13 cellular contexts compared by ENCODE assay signal in genomic region chr10:12200850-12201249, GRCh38. TPM values are rescaled to one million over a fixed set of nuclear protein-coding genes. Genes with fewer than 3 reads are reported as not detected.
DNase-seq lines count a peak whose midpoint lies in the region; ATAC-seq and TF ChIP-seq lines count a peak whose summit lies in the region.
"Had no signal": no experiment of that assay in that cellular context is flagged by ENCODE, and none has a peak within 500 bp of the region (broad histone marks: within the 10 kb centered on the region; RNA-seq: fewer than 3 reads in every experiment).

No MANE protein-coding gene starts in this region.

- peaks cover 59% of the 10 kb centered on the region for H3K36me3 Mint-ChIP-seq in activated CD4-positive, alpha-beta T cell treated with anti-CD3 and anti-CD28 coated beads, Interleukin-2, amount 10 ng/mL, durations not matched to agents 24 days and 14 days (ENCODE audit: low read depth)
- H3K36me3 Mint-ChIP-seq in stimulated activated naive CD8-positive, alpha-beta T cell treated with anti-CD3 and anti-CD28 coated beads, Interleukin-15, Interleukin-2, amounts not matched to agents 100 ng/mL and 50 ng/mL, for 24 hours (ENCODE audit: low read depth): peaks cover 75% of the 10 kb centered on the region
- H3K36me3 Mint-ChIP-seq in central memory CD8-positive, alpha-beta T cell (ENCODE audit: insufficient read depth): peaks cover 43% of the 10 kb centered on the region

- peak overlapping the region; percentile 31 for H3K4me3 Mint-ChIP-seq in activated CD4-positive, alpha-beta T cell treated with anti-CD3 and anti-CD28 coated beads, Interleukin-2, amount 10 ng/mL, durations not matched to agents 24 days and 14 days
- H3K4me3 Mint-ChIP-seq in stimulated activated naive CD8-positive, alpha-beta T cell treated with anti-CD3 and anti-CD28 coated beads, Interleukin-15, Interleukin-2, amounts not matched to agents 100 ng/mL and 50 ng/mL, for 24 hours: no peak overlapping the region
- no peak overlapping the region for H3K4me3 Mint-ChIP-seq in central memory CD8-positive, alpha-beta T cell
- H3K4me3 Mint-ChIP-seq in stimulated activated naive CD8-positive, alpha-beta T cell treated with anti-CD3 and anti-CD28 coated beads, Interleukin-15, amount 100 ng/mL, for 72 hours: peak overlapping the region in 1 of 2 donors; percentile 56

- no peak overlapping the region for H3K4me3 ChIP-seq in lower leg skin (ENCODE audit: low read depth, poor library complexity, severe bottlenecking)
- H3K4me3 ChIP-seq: MG63 had no signal

- DNase-seq in activated CD4-positive, alpha-beta T cell treated with anti-CD3 and anti-CD28 coated beads, Interleukin-2, amount 10 ng/mL, durations not matched to agents 24 days and 14 days: no peak
- DNase-seq in activated CD4-positive, alpha-beta T cell treated with anti-CD3 and anti-CD28 coated beads, Interleukin-2, amount 50 U/mL, for 48 hours: no peak
- no peak for DNase-seq in stimulated activated naive CD8-positive, alpha-beta T cell treated with anti-CD3 and anti-CD28 coated beads, Interleukin-15, Interleukin-2, amounts not matched to agents 100 U/mL and 50 U/mL, for 24 hours
- no peak for DNase-seq in central memory CD8-positive, alpha-beta T cell (ENCODE audit: low spot score in 2 of 2)
- DNase-seq in stimulated activated naive CD8-positive, alpha-beta T cell treated with anti-CD3 and anti-CD28 coated beads, Interleukin-15, amount 100 ng/mL, for 72 hours: no peak
- DNase-seq in lower leg skin (ENCODE audit: low spot score in 2 of 2) (no peak), DMS 273 (lab: John Stamatoyannopoulos, UW; ENCODE audit: unreplicated experiment) (no peak)
- DNase-seq: C1 segment of cervical spinal cord, MG63, NCI-H1092 treated with DMSO at 0.1 percent for 48 hours, NCI-H510A treated with DMSO at 0.1 percent for 48 hours had no signal

- intact Hi-C loops in activated CD4-positive, alpha-beta T cell treated with anti-CD3 and anti-CD28 coated beads, Interleukin-2, amount 10 ng/mL, durations not matched to agents 24 days and 14 days (cut with micrococcal nuclease): no loop called here
- intact Hi-C loops in lower leg skin (cut with DNase I; ENCODE audit: low total_unique reads): no loop called here

- WGBS in lower leg skin, 2 donors: 94 to 95% methylated on average over 5 of the region's 5 CpGs

- H3K27me3 Mint-ChIP-seq in activated CD4-positive, alpha-beta T cell treated with anti-CD3 and anti-CD28 coated beads, Interleukin-2, amount 10 ng/mL, durations not matched to agents 24 days and 14 days: no peaks in the 10 kb centered on the region
- H3K27me3 Mint-ChIP-seq in stimulated activated naive CD8-positive, alpha-beta T cell treated with anti-CD3 and anti-CD28 coated beads, Interleukin-15, Interleukin-2, amounts not matched to agents 100 ng/mL and 50 ng/mL, for 24 hours: no peaks in the 10 kb centered on the region
- no peaks in the 10 kb centered on the region for H3K27me3 Mint-ChIP-seq in central memory CD8-positive, alpha-beta T cell
- H3K27me3 Mint-ChIP-seq in stimulated activated naive CD8-positive, alpha-beta T cell treated with anti-CD3 and anti-CD28 coated beads, Interleukin-15, amount 100 ng/mL, for 72 hours: no peaks in the 10 kb centered on the region

- no peak for TF ChIP-seq POLR2A in lower leg skin (IDR thresholded peaks at IDR 0.05)

- H3K4me1 Mint-ChIP-seq in activated CD4-positive, alpha-beta T cell treated with anti-CD3 and anti-CD28 coated beads, Interleukin-2, amount 10 ng/mL, durations not matched to agents 24 days and 14 days: peaks cover 36% of the 10 kb centered on the region
- peaks cover 68% of the 10 kb centered on the region for H3K4me1 Mint-ChIP-seq in stimulated activated naive CD8-positive, alpha-beta T cell treated with anti-CD3 and anti-CD28 coated beads, Interleukin-15, Interleukin-2, amounts not matched to agents 100 ng/mL and 50 ng/mL, for 24 hours (ENCODE audit: low read depth)
- peaks cover 34% of the 10 kb centered on the region for H3K4me1 Mint-ChIP-seq in central memory CD8-positive, alpha-beta T cell
- peaks cover 51% of the 10 kb centered on the region for H3K4me1 Mint-ChIP-seq in stimulated activated naive CD8-positive, alpha-beta T cell treated with anti-CD3 and anti-CD28 coated beads, Interleukin-15, amount 100 ng/mL, for 72 hours

- TF ChIP-seq CTCF in lower leg skin (IDR thresholded peaks at IDR 0.05): no peak

- H3K27ac Mint-ChIP-seq in activated CD4-positive, alpha-beta T cell treated with anti-CD3 and anti-CD28 coated beads, Interleukin-2, amount 10 ng/mL, durations not matched to agents 24 days and 14 days: no peak overlapping the region
- H3K27ac Mint-ChIP-seq in stimulated activated naive CD8-positive, alpha-beta T cell treated with anti-CD3 and anti-CD28 coated beads, Interleukin-15, Interleukin-2, amounts not matched to agents 100 ng/mL and 50 ng/mL, for 24 hours: peak overlapping the region; percentile 78
- H3K27ac Mint-ChIP-seq in central memory CD8-positive, alpha-beta T cell (ENCODE audit: low read depth): peak overlapping the region; percentile 36
- peak overlapping the region; percentile 43 to 93 for H3K27ac Mint-ChIP-seq in stimulated activated naive CD8-positive, alpha-beta T cell treated with anti-CD3 and anti-CD28 coated beads, Interleukin-15, amount 100 ng/mL, for 72 hours

- no peaks in the 10 kb centered on the region for H3K9me3 Mint-ChIP-seq in activated CD4-positive, alpha-beta T cell treated with anti-CD3 and anti-CD28 coated beads, Interleukin-2, amount 10 ng/mL, durations not matched to agents 24 days and 14 days
- no peaks in the 10 kb centered on the region for H3K9me3 Mint-ChIP-seq in stimulated activated naive CD8-positive, alpha-beta T cell treated with anti-CD3 and anti-CD28 coated beads, Interleukin-15, Interleukin-2, amounts not matched to agents 100 ng/mL and 50 ng/mL, for 24 hours
- no peaks in the 10 kb centered on the region for H3K9me3 Mint-ChIP-seq in central memory CD8-positive, alpha-beta T cell
- H3K9me3 Mint-ChIP-seq in stimulated activated naive CD8-positive, alpha-beta T cell treated with anti-CD3 and anti-CD28 coated beads, Interleukin-15, amount 100 ng/mL, for 72 hours: no peaks in the 10 kb centered on the region

- ATAC-seq in stimulated activated naive CD8-positive, alpha-beta T cell treated with anti-CD3 and anti-CD28 coated beads, Interleukin-15, Interleukin-2, amounts not matched to agents 100 U/mL and 50 U/mL, for 24 hours: no peak
- ATAC-seq in central memory CD8-positive, alpha-beta T cell (replicated peaks; ENCODE audit: extremely low read depth, poor library complexity, severe bottlenecking): no peak
- ATAC-seq in stimulated activated naive CD8-positive, alpha-beta T cell treated with anti-CD3 and anti-CD28 coated beads, Interleukin-15, amount 100 ng/mL, for 72 hours: no peak
- ATAC-seq: Panc1 had no signal

RNA-seq across cellular contexts. Expression of gene CDC123, which starts 4.9 kb away (rescaled TPM):
- total RNA-seq in activated CD4-positive, alpha-beta T cell treated with anti-CD3 and anti-CD28 coated beads, Interleukin-2, amount 10 ng/mL, durations not matched to agents 24 days and 14 days: 184 and 185 TPM in 2 replicates
- 10 to 100 TPM; 40.1 to 77.4 (median 58.8) TPM for total RNA-seq in lower leg skin

RNA-seq across cellular contexts. Expression of gene NUDT5, which starts 5.2 kb away (rescaled TPM):
- total RNA-seq in activated CD4-positive, alpha-beta T cell treated with anti-CD3 and anti-CD28 coated beads, Interleukin-2, amount 10 ng/mL, durations not matched to agents 24 days and 14 days: 123 and 128 TPM in 2 replicates
- 10 to 100 TPM; 28.0 to 36.5 (median 35.2) TPM for total RNA-seq in lower leg skin
